Comparison of ENCODE assay signal across 25 cellular contexts in the genomic region with DNA sequence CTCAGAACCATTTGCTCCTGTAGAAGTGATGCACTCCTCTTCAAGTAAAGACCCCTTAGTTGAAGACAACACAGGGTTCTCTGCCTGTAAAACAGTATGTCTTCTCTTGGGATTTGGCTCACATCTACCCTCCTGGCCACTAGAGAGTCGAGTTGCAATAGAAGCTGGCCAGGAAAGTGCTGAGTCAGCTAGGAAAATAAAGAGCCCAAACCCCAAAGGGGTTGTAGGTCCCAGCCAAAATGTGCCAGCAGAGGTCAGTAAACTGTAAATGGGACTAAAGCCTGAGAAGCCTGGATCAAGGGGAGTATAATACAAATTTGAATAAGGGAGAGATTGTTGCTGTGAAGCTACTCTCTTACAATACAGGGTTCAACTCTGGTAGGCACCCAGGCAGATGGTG. TPM values are rescaled to one million over a fixed set of nuclear protein-coding genes. Genes with fewer than 3 reads are reported as not detected.
A peak's percentile ranks its signal among the peaks of the same experiment; 100 is the strongest.
DNase-seq lines count a peak whose midpoint lies in the region; ATAC-seq lines count a peak whose summit lies in the region.
"Had no signal": no experiment of that assay in that cellular context is flagged by ENCODE, and none has a peak within 500 bp of the region (broad histone marks: within the 10 kb centered on the region; RNA-seq: fewer than 3 reads in every experiment).

No MANE protein-coding gene starts in this region.

- H3K27me3 Mint-ChIP-seq in activated T-cell treated with anti-CD3 and anti-CD28 coated beads, Interleukin-2, amount 50 U/mL, for 4 hours (ENCODE audit: low read depth), result peaks cover 10% of the 10 kb centered on the region
- H3K27me3 Mint-ChIP-seq: progenitor cell of endocrine pancreas had no signal

- peak; percentile 1 for DNase-seq in DMS53 (lab: John Stamatoyannopoulos, UW)
- DNase-seq in DMS53 treated with DMSO at 0.1 percent for 48 hours (lab: John Stamatoyannopoulos, UW; ENCODE audit: unreplicated experiment), result no peak
- DNase-seq in OCI-M1 (lab: John Stamatoyannopoulos, UW), result peak; percentile 49
- peak; percentile 59 for DNase-seq in fibroblast of gingiva (ENCODE audit: low read depth)
- peak; percentile 50 for DNase-seq in myocyte (ENCODE audit: low read depth)
- no peak for DNase-seq in activated T-cell treated with anti-CD3 and anti-CD28 coated beads, Interleukin-2, amount 50 U/mL, for 4 hours
- no peak for DNase-seq in NCI-H510A (lab: John Stamatoyannopoulos, UW)
- DNase-seq in left colon, result no peak
- DNase-seq: 8988T; activated CD4-positive, alpha-beta T cell treated with anti-CD3 and anti-CD28 coated beads, Interleukin-2, amount 10 ng/mL, durations not matched to agents 7 days and 5 days; activated gamma-delta T cell treated with Interleukin-2 at 50 U/mL for 16 hours; adrenal gland; Calu3; effector CD4-positive, alpha-beta T cell; GM23248; kidney; NCI-H146; NCI-H2227 treated with DMSO at 0.1 percent for 48 hours; NK-92 treated with Interleukin-12 subunit alpha and Interleukin-12 subunit beta, amount 100 ng/mL, for 24 hours; upper lobe of left lung had no signal

- H3K36me3 Mint-ChIP-seq in activated T-cell treated with anti-CD3 and anti-CD28 coated beads, Interleukin-2, amount 50 U/mL, for 4 hours (ENCODE audit: insufficient read depth), result no peaks in the 10 kb centered on the region

- no peaks in the 10 kb centered on the region for H3K4me1 Mint-ChIP-seq in activated T-cell treated with anti-CD3 and anti-CD28 coated beads, Interleukin-2, amount 50 U/mL, for 4 hours (ENCODE audit: low read depth)
- H3K4me1 Mint-ChIP-seq: activated CD4-positive, alpha-beta T cell treated with anti-CD3 and anti-CD28 coated beads, Interleukin-2, amount 10 ng/mL, durations not matched to agents 7 days and 5 days; central memory CD8-positive, alpha-beta T cell had no signal

- intact Hi-C loops in left colon (cut with DNase I, micrococcal nuclease), result no loop called here

- ATAC-seq in activated T-cell treated with anti-CD3 and anti-CD28 coated beads, Interleukin-2, amount 50 U/mL, for 4 hours, result no peak
- ATAC-seq in left colon, result no peak
- ATAC-seq: esophagus mucosa; natural killer cell treated with Interleukin-12 subunit alpha and Interleukin-12 subunit beta and Interleukin-15 and Interleukin-18, amount 100 ng/mL, for 72 hours had no signal

- peaks cover 14% of the 10 kb centered on the region for H3K9me3 Mint-ChIP-seq in activated T-cell treated with anti-CD3 and anti-CD28 coated beads, Interleukin-2, amount 50 U/mL, for 4 hours
- H3K9me3 Mint-ChIP-seq: natural killer cell treated with Interleukin-12 subunit alpha and Interleukin-12 subunit beta and Interleukin-15 and Interleukin-18, amount 100 ng/mL, for 72 hours had no signal

- no peak overlapping the region for H3K4me3 Mint-ChIP-seq in activated T-cell treated with anti-CD3 and anti-CD28 coated beads, Interleukin-2, amount 50 U/mL, for 4 hours
- H3K4me3 Mint-ChIP-seq: activated CD4-positive, alpha-beta T cell treated with anti-CD3 and anti-CD28 coated beads, Interleukin-2, amount 10 ng/mL, durations not matched to agents 7 days and 5 days; central memory CD8-positive, alpha-beta T cell; natural killer cell treated with Interleukin-12 subunit alpha and Interleukin-12 subunit beta and Interleukin-15 and Interleukin-18, amount 100 ng/mL, for 72 hours; stimulated activated naive CD8-positive, alpha-beta T cell treated with anti-CD3 and anti-CD28 coated beads, Interleukin-15, Interleukin-2, amounts not matched to agents 100 ng/mL and 50 ng/mL, for 24 hours had no signal

RNA-seq across cellular contexts. Expression of gene THBS1, which starts 37.2 kb away (rescaled TPM):
- total RNA-seq in myocyte, result 1,149 and 1,987 TPM in 2 replicates
- polyA plus RNA-seq in myocyte (2012), result 2,462 TPM
- total RNA-seq in activated T-cell treated with anti-CD3 and anti-CD28 coated beads, Interleukin-2, amount 50 U/mL, for 4 hours, result 1 to 10 TPM; 1.3 to 2.8 (median 2.0) TPM
- 100 to 1,000 TPM; 174 to 181 TPM for total RNA-seq in left colon

Comparison
In these comparisons a context has a peak if more than half of its experiments do, and no peak if none do; other contexts are left out.
1. DNase-seq: peak in DMS53 (single experiment), OCI-M1 (single experiment), fibroblast of gingiva (single experiment) and myocyte (single experiment); none in DMS53 treated with DMSO at 0.1 percent for 48 hours (single experiment), activated T-cell treated with anti-CD3 and anti-CD28 coated beads, Interleukin-2, amount 50 U/mL, for 4 hours (single experiment), NCI-H510A (single experiment) and left colon (0 of 2).
2. RNA of gene THBS1, which starts 37.2 kb away (total RNA-seq): 1,149 to 1,987 TPM in myocyte and 174 to 181 TPM in left colon; 1.3 to 2.8 TPM in activated T-cell treated with anti-CD3 and anti-CD28 coated beads, Interleukin-2, amount 50 U/mL, for 4 hours; every median in the first group is over 10 times any median in the second.